ENCODE assay signal across 8 cellular contexts in genomic region chrX:105191878-105192277, GRCh38. TPM values are rescaled to one million over a fixed set of nuclear protein-coding genes. Genes with fewer than 3 reads are reported as not detected.
DNase-seq lines count a peak whose midpoint lies in the region; ATAC-seq and TF ChIP-seq lines count a peak whose summit lies in the region.

No MANE protein-coding gene starts in this region.

- ATAC-seq in GM21360 (IDR thresholded peaks at IDR 0.05; ENCODE audit: unreplicated experiment), result peak; percentile 60
- no peak for ATAC-seq in GM18907 (IDR thresholded peaks at IDR 0.05; ENCODE audit: unreplicated experiment)
- no peak for ATAC-seq in HG02571 (IDR thresholded peaks at IDR 0.05; ENCODE audit: unreplicated experiment)
- no peak for ATAC-seq in GM18517 (IDR thresholded peaks at IDR 0.05; ENCODE audit: unreplicated experiment)

- DNase-seq in AG08395 (ENCODE audit: low spot score) (peak; percentile 8), NCI-H82 (lab: John Stamatoyannopoulos, UW) (peak; percentile 74), fibroblast of villous mesenchyme (ENCODE audit: low read depth) (peak; percentile 0), GM19240 (ENCODE audit: insufficient read length, low spot score) (no peak)

- TF ChIP-seq CTCF in fibroblast of villous mesenchyme (IDR thresholded peaks at IDR 0.05; ENCODE audit: insufficient read depth, low read depth, low read length), result peak; percentile 44

- no peak overlapping the region for H3K4me3 ChIP-seq in fibroblast of villous mesenchyme (ENCODE audit: low read depth, low read length)

RNA-seq across cellular contexts. Expression of gene TEX13A, which starts 28.6 kb away (rescaled TPM):
- not detected in 2 replicates for total RNA-seq in fibroblast of villous mesenchyme
